ENCODE assay signal across 2 cellular contexts in the genomic region with DNA sequence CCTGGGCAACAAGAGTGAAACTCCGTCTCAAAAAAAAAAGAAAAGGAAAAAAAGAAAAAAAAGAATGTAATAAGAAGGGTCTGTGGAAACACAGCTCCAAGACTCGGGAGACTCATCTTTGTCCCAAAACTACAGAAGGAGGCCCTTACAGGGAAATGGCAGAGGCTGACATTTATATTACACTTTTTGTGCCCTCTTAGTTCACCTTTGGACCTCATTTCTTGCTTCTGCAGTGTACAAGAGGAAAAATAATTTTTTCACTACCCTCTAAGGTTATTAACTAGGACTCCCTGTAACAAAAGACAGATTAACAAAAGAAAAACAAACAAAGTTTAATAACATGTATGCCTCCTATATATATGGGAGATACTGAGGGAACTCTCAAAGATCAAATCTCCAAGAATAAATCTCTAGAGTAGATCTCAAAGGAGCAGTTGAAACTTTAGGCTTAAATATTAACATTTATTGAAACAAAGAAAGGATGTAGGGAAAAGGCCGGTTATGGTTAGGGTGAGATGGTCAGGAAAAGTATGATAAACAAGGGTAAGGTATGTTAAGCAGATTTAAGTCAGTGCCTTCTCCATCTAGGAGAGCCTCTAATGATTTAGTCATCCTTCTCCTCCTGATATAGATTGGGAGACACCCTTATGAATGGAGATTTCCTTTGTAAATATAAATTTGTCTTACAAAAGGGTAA.
TF ChIP-seq lines count a peak whose summit lies in the region.

No MANE protein-coding gene starts in this region.

TF ChIP-seq in HepG2, 621 proteins besides CTCF, POLR2A, EP300 and RAD21:
- TF ChIP-seq, protein P1, sequence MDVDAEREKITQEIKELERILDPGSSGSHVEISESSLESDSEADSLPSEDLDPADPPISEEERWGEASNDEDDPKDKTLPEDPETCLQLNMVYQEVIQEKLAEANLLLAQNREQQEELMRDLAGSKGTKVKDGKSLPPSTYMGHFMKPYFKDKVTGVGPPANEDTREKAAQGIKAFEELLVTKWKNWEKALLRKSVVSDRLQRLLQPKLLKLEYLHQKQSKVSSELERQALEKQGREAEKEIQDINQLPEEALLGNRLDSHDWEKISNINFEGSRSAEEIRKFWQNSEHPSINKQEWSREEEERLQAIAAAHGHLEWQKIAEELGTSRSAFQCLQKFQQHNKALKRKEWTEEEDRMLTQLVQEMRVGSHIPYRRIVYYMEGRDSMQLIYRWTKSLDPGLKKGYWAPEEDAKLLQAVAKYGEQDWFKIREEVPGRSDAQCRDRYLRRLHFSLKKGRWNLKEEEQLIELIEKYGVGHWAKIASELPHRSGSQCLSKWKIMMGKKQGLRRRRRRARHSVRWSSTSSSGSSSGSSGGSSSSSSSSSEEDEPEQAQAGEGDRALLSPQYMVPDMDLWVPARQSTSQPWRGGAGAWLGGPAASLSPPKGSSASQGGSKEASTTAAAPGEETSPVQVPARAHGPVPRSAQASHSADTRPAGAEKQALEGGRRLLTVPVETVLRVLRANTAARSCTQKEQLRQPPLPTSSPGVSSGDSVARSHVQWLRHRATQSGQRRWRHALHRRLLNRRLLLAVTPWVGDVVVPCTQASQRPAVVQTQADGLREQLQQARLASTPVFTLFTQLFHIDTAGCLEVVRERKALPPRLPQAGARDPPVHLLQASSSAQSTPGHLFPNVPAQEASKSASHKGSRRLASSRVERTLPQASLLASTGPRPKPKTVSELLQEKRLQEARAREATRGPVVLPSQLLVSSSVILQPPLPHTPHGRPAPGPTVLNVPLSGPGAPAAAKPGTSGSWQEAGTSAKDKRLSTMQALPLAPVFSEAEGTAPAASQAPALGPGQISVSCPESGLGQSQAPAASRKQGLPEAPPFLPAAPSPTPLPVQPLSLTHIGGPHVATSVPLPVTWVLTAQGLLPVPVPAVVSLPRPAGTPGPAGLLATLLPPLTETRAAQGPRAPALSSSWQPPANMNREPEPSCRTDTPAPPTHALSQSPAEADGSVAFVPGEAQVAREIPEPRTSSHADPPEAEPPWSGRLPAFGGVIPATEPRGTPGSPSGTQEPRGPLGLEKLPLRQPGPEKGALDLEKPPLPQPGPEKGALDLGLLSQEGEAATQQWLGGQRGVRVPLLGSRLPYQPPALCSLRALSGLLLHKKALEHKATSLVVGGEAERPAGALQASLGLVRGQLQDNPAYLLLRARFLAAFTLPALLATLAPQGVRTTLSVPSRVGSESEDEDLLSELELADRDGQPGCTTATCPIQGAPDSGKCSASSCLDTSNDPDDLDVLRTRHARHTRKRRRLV (CRISPR knock-in tag; IDR thresholded peaks at IDR 0.05), result peak; percentile 90
- no peak for TF ChIP-seq SNRNP70 (IDR thresholded peaks at IDR 0.05; ENCODE audit: low read depth, low read length)

TF ChIP-seq in K562, 482 proteins besides CTCF, POLR2A, EP300 and RAD21:
- TF ChIP-seq KDM1A (IDR thresholded peaks at IDR 0.05), result no peak
- TF ChIP-seq CBFA2T3 (IDR thresholded peaks at IDR 0.05), result no peak
- peak; percentile 24 for TF ChIP-seq TBP (optimal IDR thresholded peaks at IDR 0.05; ENCODE audit: low read depth, low read length)
